ENCODE assay signal across 11 cellular contexts in the genomic region with DNA sequence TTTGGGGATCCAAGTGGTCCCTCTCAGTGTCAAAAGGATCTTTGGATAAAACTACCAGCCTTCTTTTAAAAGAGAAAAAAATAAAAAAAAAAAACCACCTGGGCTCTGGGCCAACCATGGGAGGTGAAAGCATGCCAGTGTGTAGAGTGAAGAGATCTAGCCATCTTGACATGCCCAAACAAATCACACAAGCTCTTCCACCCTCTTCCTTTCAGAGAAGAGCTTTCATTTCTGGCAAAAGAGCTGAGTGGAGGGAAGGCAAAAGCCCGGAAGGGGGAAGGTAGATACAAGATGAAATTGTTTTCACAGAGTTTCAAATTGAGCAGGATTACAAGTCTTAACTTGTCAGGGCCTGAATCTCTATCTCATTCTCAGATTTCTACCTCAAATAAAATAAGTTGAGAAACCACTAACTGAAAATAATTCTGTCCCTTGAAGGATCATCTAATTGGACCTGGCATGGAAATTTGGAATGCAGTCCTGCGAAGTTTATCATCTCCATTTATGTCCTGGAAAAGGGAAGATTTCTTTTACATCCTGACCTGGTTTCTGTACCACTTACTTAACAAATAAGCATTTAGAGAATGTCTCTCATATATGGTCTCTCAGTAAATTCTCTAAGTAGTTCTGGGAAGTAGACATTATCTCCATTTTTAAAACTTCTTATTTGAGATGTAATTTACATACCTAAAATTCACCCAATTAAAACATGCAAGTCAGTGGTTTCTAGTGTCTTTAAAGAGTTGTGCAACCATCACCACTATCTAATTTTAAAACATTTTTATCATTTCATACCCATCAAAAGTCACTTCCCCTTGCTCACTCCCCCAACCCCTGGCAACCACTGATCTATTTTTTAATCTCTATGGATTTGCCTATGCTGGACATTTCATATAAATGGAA.
A peak's percentile ranks its signal among the peaks of the same experiment; 100 is the strongest.
DNase-seq lines count a peak whose midpoint lies in the region; ATAC-seq and TF ChIP-seq lines count a peak whose summit lies in the region.
"Had no signal": no experiment of that assay in that cellular context is flagged by ENCODE, and none has a peak within 500 bp of the region (broad histone marks: within the 10 kb centered on the region; RNA-seq: fewer than 3 reads in every experiment).

No MANE protein-coding gene starts in this region.

- intact Hi-C loops in breast epithelium (cut with DNase I; ENCODE audit: low total_unique reads): no loop called here
- intact Hi-C loops in head of caudate nucleus (cut with DNase I): no loop called here

- no peak for ATAC-seq in GM21576 (IDR thresholded peaks at IDR 0.05; ENCODE audit: unreplicated experiment)

- H3K4me3 ChIP-seq in breast epithelium: no peak overlapping the region
- H3K4me3 ChIP-seq in osteoblast (ENCODE audit: insufficient read depth, low read length): no peak overlapping the region
- H3K4me3 ChIP-seq in right atrium auricular region: no peak overlapping the region
- H3K4me3 ChIP-seq: transverse colon had no signal

- H3K79me2 ChIP-seq in osteoblast (ENCODE audit: insufficient read depth, low read length): no peaks in the 10 kb centered on the region

- no peaks in the 10 kb centered on the region for H4K20me1 ChIP-seq in osteoblast (ENCODE audit: insufficient read depth, low read length)

- H3K4me1 ChIP-seq in breast epithelium (no peaks in the 10 kb centered on the region), osteoblast (ENCODE audit: insufficient read depth, low read length) (peaks cover 8% of the 10 kb centered on the region), right atrium auricular region (no peaks in the 10 kb centered on the region)

- TF ChIP-seq POLR2A in breast epithelium (IDR thresholded peaks at IDR 0.05): no peak

- peak overlapping the region; percentile 10 for H3K4me2 ChIP-seq in osteoblast (ENCODE audit: insufficient read depth, low read length)

- H2AFZ ChIP-seq in osteoblast (ENCODE audit: low read length): peak overlapping the region; percentile 37

- H3K27ac ChIP-seq in breast epithelium: peak overlapping the region; percentile 43 to 71
- H3K27ac ChIP-seq in osteoblast (ENCODE audit: low read depth, low read length): peak overlapping the region; percentile 40
- H3K27ac ChIP-seq in right atrium auricular region: no peak overlapping the region
- H3K27ac ChIP-seq: transverse colon had no signal

- no peak for TF ChIP-seq CTCF in breast epithelium (IDR thresholded peaks at IDR 0.05)
- TF ChIP-seq CTCF in osteoblast (IDR thresholded peaks at IDR 0.05; ENCODE audit: extremely low read depth, low read depth, low read length): no peak
- TF ChIP-seq CTCF in GM20000 (IDR thresholded peaks at IDR 0.05; ENCODE audit: extremely low read depth, missing control alignments): no peak
- no peak for TF ChIP-seq CTCF in right atrium auricular region (IDR thresholded peaks at IDR 0.05)

- H3K27me3 ChIP-seq in breast epithelium: no peaks in the 10 kb centered on the region
- H3K27me3 ChIP-seq in osteoblast (ENCODE audit: insufficient read depth, low read length): no peaks in the 10 kb centered on the region
- no peaks in the 10 kb centered on the region for H3K27me3 ChIP-seq in right atrium auricular region
- H3K27me3 ChIP-seq: transverse colon had no signal

- no peaks in the 10 kb centered on the region for H3K36me3 ChIP-seq in breast epithelium
- no peaks in the 10 kb centered on the region for H3K36me3 ChIP-seq in osteoblast (ENCODE audit: insufficient read depth, low read length)
- peaks cover 19% of the 10 kb centered on the region for H3K36me3 ChIP-seq in right atrium auricular region
- H3K36me3 ChIP-seq: transverse colon had no signal

- no peaks in the 10 kb centered on the region for H3K9me3 ChIP-seq in breast epithelium
- no peaks in the 10 kb centered on the region for H3K9me3 ChIP-seq in osteoblast (ENCODE audit: low read depth, low read length)
- H3K9me3 ChIP-seq in right atrium auricular region: no peaks in the 10 kb centered on the region
- H3K9me3 ChIP-seq: transverse colon had no signal

- DNase-seq in GM03348 (ENCODE audit: low spot score) (peak; percentile 44), NCI-H1694 (lab: John Stamatoyannopoulos, UW) (peak; percentile 23), breast epithelium (ENCODE audit: low spot score in 2 of 2) (peak in 1 of 2 donors; percentile 71), osteoblast (ENCODE audit: insufficient read length, low spot score, missing footprints) (peak; percentile 25), GM20000 (ENCODE audit: low spot score) (no peak), head of caudate nucleus (no peak), right atrium auricular region (ENCODE audit: low spot score) (no peak)
- DNase-seq: erythroblast, NCI-H1436, transverse colon had no signal

Comparison
In these comparisons a context has a peak if more than half of its experiments do, and no peak if none do; other contexts are left out.
1. DNase-seq: peak in GM03348 (single experiment), NCI-H1694 (single experiment) and osteoblast (single experiment); none in GM20000 (single experiment), head of caudate nucleus (0 of 42) and right atrium auricular region (single experiment).
2. H3K27ac ChIP-seq: peak in breast epithelium (2 of 2) and osteoblast (single experiment); none in right atrium auricular region (0 of 2).